Comparison of ENCODE assay signal across 8 cellular contexts in the genomic region with DNA sequence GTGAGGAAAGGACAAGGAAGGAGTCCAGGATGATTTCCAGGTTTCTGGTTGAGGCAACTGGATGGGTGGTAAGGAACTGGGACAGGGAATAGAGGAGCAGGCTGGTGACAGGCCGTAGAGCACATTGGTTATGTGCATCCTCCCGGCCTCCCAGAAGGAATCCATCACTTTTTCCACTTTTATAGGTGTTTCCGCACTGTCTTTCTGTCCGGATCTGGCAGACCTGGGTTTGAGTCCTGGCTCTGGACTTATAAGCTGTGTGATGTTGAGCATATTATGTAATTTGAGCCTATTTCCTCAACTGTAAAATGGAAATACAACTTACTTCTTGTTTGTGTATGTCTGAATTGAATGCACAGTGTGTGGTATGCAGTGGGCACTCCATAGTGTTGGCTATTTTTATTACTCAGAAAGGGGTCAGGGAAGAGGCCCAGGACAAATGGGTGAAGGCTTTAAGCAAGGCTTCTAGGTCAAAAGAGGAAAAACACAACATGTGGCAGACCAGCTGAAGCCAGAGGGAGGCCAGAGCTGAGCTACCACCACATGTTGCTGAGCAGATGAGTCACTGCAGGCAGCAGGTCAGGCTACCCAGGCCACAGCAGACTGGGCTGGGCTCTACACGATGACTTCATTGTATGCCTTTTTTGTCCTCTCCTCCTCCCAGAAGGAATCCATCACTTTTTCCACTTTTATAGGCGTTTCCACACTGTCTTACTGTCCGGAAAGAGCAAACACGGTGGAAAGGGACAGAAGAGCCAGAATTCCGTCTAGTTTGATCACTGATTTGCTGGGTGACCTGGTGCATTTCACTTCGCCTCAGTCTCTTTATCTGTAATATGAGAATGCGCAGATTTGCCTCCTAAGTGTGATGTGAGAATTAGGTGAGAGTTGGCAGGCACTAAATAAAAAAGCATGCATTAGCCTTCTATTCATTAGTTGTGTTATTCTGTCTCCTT. TPM values are rescaled to one million over a fixed set of nuclear protein-coding genes. Genes with fewer than 3 reads are reported as not detected.
DNase-seq lines count a peak whose midpoint lies in the region; ATAC-seq and TF ChIP-seq lines count a peak whose summit lies in the region.

No MANE protein-coding gene starts in this region.

- no peaks in the 10 kb centered on the region for H3K27me3 ChIP-seq in neutrophil

- peak overlapping the region; percentile 53 for H3K27ac ChIP-seq in neutrophil

- H3K4me3 ChIP-seq in neutrophil (ENCODE audit: low read depth in 1 of 2, low read length in 1 of 2), result peak overlapping the region; percentile 63 to 69

- peaks cover 3% of the 10 kb centered on the region for H3K36me3 Mint-ChIP-seq in activated naive CD8-positive, alpha-beta T cell treated with anti-CD3 and anti-CD28 coated beads for 36 hours
- peaks cover 4% of the 10 kb centered on the region for H3K36me3 Mint-ChIP-seq in glutamatergic neuron (ENCODE audit: unreplicated experiment)

- ATAC-seq in HG02970 (IDR thresholded peaks at IDR 0.05; ENCODE audit: low FRiP score, unreplicated experiment) (peak; percentile 6), HG02571 (IDR thresholded peaks at IDR 0.05; ENCODE audit: unreplicated experiment) (no peak)

- peak overlapping the region; percentile 87 for H3K4me3 Mint-ChIP-seq in activated naive CD8-positive, alpha-beta T cell treated with anti-CD3 and anti-CD28 coated beads for 36 hours
- H3K4me3 Mint-ChIP-seq in glutamatergic neuron (ENCODE audit: unreplicated experiment), result peak overlapping the region; percentile 91

- H3K4me1 Mint-ChIP-seq in activated naive CD8-positive, alpha-beta T cell treated with anti-CD3 and anti-CD28 coated beads for 36 hours, result peaks cover 22% of the 10 kb centered on the region
- H3K4me1 Mint-ChIP-seq in glutamatergic neuron (ENCODE audit: low read depth, unreplicated experiment), result peaks cover 21% of the 10 kb centered on the region

- DNase-seq in EH (ENCODE audit: low read depth), result peak; percentile 99
- peak; percentile 82 for DNase-seq in NCI-H774 (lab: John Stamatoyannopoulos, UW)
- DNase-seq in activated naive CD8-positive, alpha-beta T cell treated with anti-CD3 and anti-CD28 coated beads for 36 hours, result peak; percentile 23
- DNase-seq in glutamatergic neuron, result peak; percentile 76
- no peak for DNase-seq in T-helper 9 cell

- H3K27ac Mint-ChIP-seq in activated naive CD8-positive, alpha-beta T cell treated with anti-CD3 and anti-CD28 coated beads for 36 hours, result peak overlapping the region; percentile 82
- peak overlapping the region; percentile 99 for H3K27ac Mint-ChIP-seq in glutamatergic neuron (ENCODE audit: unreplicated experiment)

- H3K9me3 ChIP-seq in neutrophil, result no peaks in the 10 kb centered on the region

- TF ChIP-seq CTCF in glutamatergic neuron (IDR thresholded peaks at IDR 0.05; ENCODE audit: partially characterized antibody, unreplicated experiment) (no peak), neutrophil (IDR thresholded peaks at IDR 0.05) (no peak)

- H3K9me3 Mint-ChIP-seq in activated naive CD8-positive, alpha-beta T cell treated with anti-CD3 and anti-CD28 coated beads for 36 hours, result no peaks in the 10 kb centered on the region
- H3K9me3 Mint-ChIP-seq in glutamatergic neuron (ENCODE audit: unreplicated experiment), result peaks cover 16% of the 10 kb centered on the region

- peaks cover 3% of the 10 kb centered on the region for H3K27me3 Mint-ChIP-seq in activated naive CD8-positive, alpha-beta T cell treated with anti-CD3 and anti-CD28 coated beads for 36 hours
- peaks cover 16% of the 10 kb centered on the region for H3K27me3 Mint-ChIP-seq in glutamatergic neuron (ENCODE audit: unreplicated experiment)

- H3K4me1 ChIP-seq in neutrophil (ENCODE audit: control insufficient read depth in 1 of 2, insufficient read depth in 1 of 2, low read depth in 1 of 2, low read length in 1 of 2), result peaks cover 16 to 22% of the 10 kb centered on the region in 2 experiments

- peaks cover 4% of the 10 kb centered on the region for H3K36me3 ChIP-seq in neutrophil

RNA-seq across cellular contexts. Expression of a gene that starts 0.8 kb away (rescaled TPM):
- 10 to 100 TPM; 19.0 to 22.5 TPM for total RNA-seq in activated naive CD8-positive, alpha-beta T cell treated with anti-CD3 and anti-CD28 coated beads for 36 hours
- total RNA-seq in glutamatergic neuron (ENCODE audit: unreplicated experiment), result 95.1 TPM

RNA-seq across cellular contexts. Expression of a gene that starts 52.2 kb away (rescaled TPM):
- 10 to 100 TPM; 12.7 to 16.7 TPM for total RNA-seq in activated naive CD8-positive, alpha-beta T cell treated with anti-CD3 and anti-CD28 coated beads for 36 hours
- total RNA-seq in glutamatergic neuron (ENCODE audit: unreplicated experiment), result 20.3 TPM
